12 cellular contexts compared by ENCODE assay signal in the genomic region with DNA sequence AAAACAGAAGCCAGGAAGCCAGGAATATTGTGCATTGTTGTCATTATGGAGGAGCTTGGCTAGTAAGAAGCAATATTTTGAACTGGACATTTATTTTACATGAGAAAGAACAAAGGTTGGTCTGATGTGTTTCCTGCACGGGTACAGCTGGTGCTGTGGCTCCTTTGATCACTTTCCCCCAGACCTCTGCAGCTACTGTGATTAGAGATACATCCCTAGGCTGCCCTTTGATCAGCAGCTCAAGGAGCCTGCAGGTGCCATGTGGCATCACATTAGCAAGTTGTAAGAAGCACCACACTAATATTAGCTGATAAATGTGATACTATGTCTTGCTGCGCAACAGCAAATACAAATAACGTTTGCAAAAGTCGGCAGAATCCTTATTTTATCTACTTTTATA. TPM values are rescaled to one million over a fixed set of nuclear protein-coding genes. Genes with fewer than 3 reads are reported as not detected.
DNase-seq lines count a peak whose midpoint lies in the region; ATAC-seq and TF ChIP-seq lines count a peak whose summit lies in the region.
"Had no signal": no experiment of that assay in that cellular context is flagged by ENCODE, and none has a peak within 500 bp of the region (broad histone marks: within the 10 kb centered on the region; RNA-seq: fewer than 3 reads in every experiment).

No MANE protein-coding gene starts in this region.

- no peaks in the 10 kb centered on the region for H3K27me3 ChIP-seq in tibial artery

- peak overlapping the region; percentile 82 for H3K4me3 Mint-ChIP-seq in chondrocyte (ENCODE audit: unreplicated experiment)
- no peak overlapping the region for H3K4me3 Mint-ChIP-seq in effector memory CD8-positive, alpha-beta T cell

- H3K36me3 Mint-ChIP-seq in chondrocyte (ENCODE audit: low read depth), result no peaks in the 10 kb centered on the region
- H3K36me3 Mint-ChIP-seq in effector memory CD8-positive, alpha-beta T cell (ENCODE audit: insufficient read depth), result no peaks in the 10 kb centered on the region

- no peaks in the 10 kb centered on the region for H3K36me3 ChIP-seq in mesodermal cell (ENCODE audit: control insufficient read depth, insufficient read depth, low read length)
- H3K36me3 ChIP-seq in tibial artery, result no peaks in the 10 kb centered on the region

- H3K4me1 ChIP-seq in mesodermal cell (ENCODE audit: control insufficient read depth, insufficient read depth, low read length, poor library complexity, severe bottlenecking), result peaks cover 11% of the 10 kb centered on the region
- peaks cover 0 to 58% (median 11%) of the 10 kb centered on the region in 4 donors for H3K4me1 ChIP-seq in tibial artery

- peak overlapping the region; percentile 92 for H3K27ac Mint-ChIP-seq in chondrocyte (ENCODE audit: unreplicated experiment)
- no peak overlapping the region for H3K27ac Mint-ChIP-seq in effector memory CD8-positive, alpha-beta T cell
- H3K27ac Mint-ChIP-seq: naive thymus-derived CD8-positive, alpha-beta T cell had no signal

- H3K4me3 ChIP-seq in mesodermal cell (ENCODE audit: extremely low read depth, insufficient read depth, low read length, poor library complexity, severe bottlenecking) (peak overlapping the region; percentile 64), tibial artery (peak overlapping the region; percentile 74 to 89)

- no peaks in the 10 kb centered on the region for H3K9me3 ChIP-seq in mesodermal cell (ENCODE audit: control insufficient read depth, low read length)
- no peaks in the 10 kb centered on the region for H3K9me3 ChIP-seq in tibial artery

- no peak overlapping the region for H3K27ac ChIP-seq in mesodermal cell (ENCODE audit: low read depth, low read length, severe bottlenecking)
- H3K27ac ChIP-seq in tibial artery, result peak overlapping the region; percentile 98 to 99
- H3K27ac ChIP-seq: 22Rv1 had no signal

- peaks cover 63% of the 10 kb centered on the region for H3K4me1 Mint-ChIP-seq in chondrocyte (ENCODE audit: low read depth)
- H3K4me1 Mint-ChIP-seq in effector memory CD8-positive, alpha-beta T cell (ENCODE audit: low read depth in 2 of 2), result peaks cover 0 to 3% of the 10 kb centered on the region in 2 donors

- DNase-seq in NCI-H748 (lab: John Stamatoyannopoulos, UW; ENCODE audit: unreplicated experiment), result peak; percentile 1
- no peak for DNase-seq in NCI-H748 treated with DMSO at 0.1 percent for 48 hours (lab: John Stamatoyannopoulos, UW)
- no peak for DNase-seq in chondrocyte (ENCODE audit: low spot score)
- DNase-seq in tibial artery, result no peak
- DNase-seq in LoVo (ENCODE audit: low spot score), result no peak
- DNase-seq in effector memory CD8-positive, alpha-beta T cell, result no peak
- no peak for DNase-seq in omental fat pad (ENCODE audit: low spot score)
- DNase-seq: activated CD4-positive, alpha-beta T cell treated with anti-CD3 and anti-CD28 coated beads for 1 hour; naive thymus-derived CD8-positive, alpha-beta T cell; NCI-H510A had no signal

- 92 to 100% methylated on average over 1 to 2 of the region's 4 CpGs for WGBS in mesodermal cell (ENCODE audit: insufficient coverage in 2 of 2), 2 experiments

- no peaks in the 10 kb centered on the region for H3K9me3 Mint-ChIP-seq in chondrocyte (ENCODE audit: low read depth)
- H3K9me3 Mint-ChIP-seq in effector memory CD8-positive, alpha-beta T cell, result peaks cover 5 to 8% of the 10 kb centered on the region in 2 donors

- no peak for ATAC-seq in effector memory CD8-positive, alpha-beta T cell (replicated peaks)
- no peak for ATAC-seq in omental fat pad (ENCODE audit: low FRiP score)
- ATAC-seq: naive thymus-derived CD8-positive, alpha-beta T cell had no signal

- intact Hi-C loops in tibial artery (cut with DNase I; ENCODE audit: low total_unique reads), result loop anchor here (2.0 kb wide), 1 partner anchor 492 kb away; no protein-coding TSS in a partner anchor

- no peaks in the 10 kb centered on the region for H3K27me3 Mint-ChIP-seq in chondrocyte (ENCODE audit: low read depth)
- peaks cover 19 to 26% of the 10 kb centered on the region in 2 donors for H3K27me3 Mint-ChIP-seq in effector memory CD8-positive, alpha-beta T cell

- TF ChIP-seq CTCF in chondrocyte (IDR thresholded peaks at IDR 0.05) (no peak), tibial artery (IDR thresholded peaks at IDR 0.05) (no peak), omental fat pad (IDR thresholded peaks at IDR 0.05) (no peak)

RNA-seq across cellular contexts. Expression of a gene that starts 2.5 kb away (rescaled TPM):
- total RNA-seq in chondrocyte, result 70.0 to 131 TPM (median 70.9 TPM) in 3 replicates
- polyA plus RNA-seq in mesodermal cell (2013, experiment 1 of 2), result 15.1 TPM
- polyA plus RNA-seq in mesodermal cell (2013, experiment 2 of 2), result 15.7 TPM
- total RNA-seq in omental fat pad, result 10 to 100 TPM; 22.5 to 38.2 (median 33.1) TPM
- total RNA-seq: naive thymus-derived CD8-positive, alpha-beta T cell had no signal
- polyA plus RNA-seq: naive thymus-derived CD8-positive, alpha-beta T cell had no signal
